ENCODE assay signal across 1 cellular context in genomic region chr6:3871511-3871910, GRCh38.
A peak's percentile ranks its signal among the peaks of the same experiment; 100 is the strongest.
TF ChIP-seq lines count a peak whose summit lies in the region.

No MANE protein-coding gene starts in this region.

TF ChIP-seq in HepG2, 621 proteins besides CTCF, POLR2A, EP300 and RAD21 (continued from another document and continues in another):
- TF ChIP-seq GMEB1 (CRISPR knock-in tag; IDR thresholded peaks at IDR 0.05; ENCODE audit: borderline replicate concordance): no peak
- 0 out of 2 replicates have a peak, but pooled peaks have one; percentile 24 for TF ChIP-seq ZSCAN20 (CRISPR knock-in tag; IDR thresholded peaks at IDR 0.05; ENCODE audit: borderline replicate concordance)
- TF ChIP-seq PRMT3 (CRISPR knock-in tag; IDR thresholded peaks at IDR 0.05; ENCODE audit: borderline replicate concordance, low read depth): no peak
- no peak for TF ChIP-seq PLRG1 (conservative IDR thresholded peaks at IDR 0.05)
- TF ChIP-seq PAXIP1 (CRISPR knock-in tag; conservative IDR thresholded peaks at IDR 0.05): peak; percentile 54
- TF ChIP-seq ZC3H13 (CRISPR knock-in tag; IDR thresholded peaks at IDR 0.05): no peak
- peak; percentile 44; the same call in 1 of the 2 replicates for TF ChIP-seq HOXA3 (CRISPR knock-in tag; IDR thresholded peaks at IDR 0.05)
- no peak for TF ChIP-seq NFIC (IDR thresholded peaks at IDR 0.05; ENCODE audit: low read length)
- peak; percentile 83 for TF ChIP-seq CEBPG (CRISPR knock-in tag; IDR thresholded peaks at IDR 0.05)
- TF ChIP-seq ZNF644 (CRISPR knock-in tag; IDR thresholded peaks at IDR 0.05; ENCODE audit: low read depth): peak; percentile 70; the same call in 1 of the 2 replicates
- no peak; the same call in 1 of the 2 replicates for TF ChIP-seq CREM (IDR thresholded peaks at IDR 0.05)
- no peak for TF ChIP-seq CREM (CRISPR knock-in tag; IDR thresholded peaks at IDR 0.05)
- no peak for TF ChIP-seq ZFP91 (CRISPR knock-in tag; IDR thresholded peaks at IDR 0.05; ENCODE audit: borderline replicate concordance)
- TF ChIP-seq SALL2 (CRISPR knock-in tag; IDR thresholded peaks at IDR 0.05): no peak
- peak; percentile 65; the same call in 1 of the 2 replicates for TF ChIP-seq HDAC2 (CRISPR knock-in tag; IDR thresholded peaks at IDR 0.05)
- no peak for TF ChIP-seq FOXP1 (IDR thresholded peaks at IDR 0.05)
- TF ChIP-seq FOXP1 (CRISPR knock-in tag; IDR thresholded peaks at IDR 0.05): peak; percentile 54; the same call in 1 of the 2 replicates
- no peak for TF ChIP-seq ZNF3 (CRISPR knock-in tag; IDR thresholded peaks at IDR 0.05)
- TF ChIP-seq YY1 (IDR thresholded peaks at IDR 0.05; ENCODE audit: insufficient read depth, insufficient replicate concordance, low read depth, low read length): no peak
- peak; percentile 64 for TF ChIP-seq ELF3 (CRISPR knock-in tag; IDR thresholded peaks at IDR 0.05)
- no peak for TF ChIP-seq ZNF772 (CRISPR knock-in tag; IDR thresholded peaks at IDR 0.05)
- no peak for TF ChIP-seq PRDM15 (CRISPR knock-in tag; IDR thresholded peaks at IDR 0.05)
- no peak for TF ChIP-seq TMF1 (CRISPR knock-in tag; IDR thresholded peaks at IDR 0.05; ENCODE audit: low read depth)
- TF ChIP-seq FOXP4 (CRISPR knock-in tag; IDR thresholded peaks at IDR 0.05): 0 out of 2 replicates have a peak, but pooled peaks have one; percentile 17
- TF ChIP-seq PHF21A (CRISPR knock-in tag; IDR thresholded peaks at IDR 0.05): 0 out of 2 replicates have a peak, but pooled peaks have one; percentile 23
- TF ChIP-seq NCOR1 (IDR thresholded peaks at IDR 0.05; ENCODE audit: borderline replicate concordance, low read length): no peak; the same call in 1 of the 2 replicates
- no peak for TF ChIP-seq CHD4 (IDR thresholded peaks at IDR 0.05; ENCODE audit: borderline replicate concordance, low read length)
- TF ChIP-seq ZNF703 (CRISPR knock-in tag; IDR thresholded peaks at IDR 0.05; ENCODE audit: borderline replicate concordance): no peak
- TF ChIP-seq ZNF296 (CRISPR knock-in tag; conservative IDR thresholded peaks at IDR 0.05): no peak
- no peak for TF ChIP-seq ZNF839 (CRISPR knock-in tag; IDR thresholded peaks at IDR 0.05; ENCODE audit: borderline replicate concordance)
- TF ChIP-seq ATF2 (CRISPR knock-in tag; IDR thresholded peaks at IDR 0.05): peak; percentile 42; the same call in 1 of the 2 replicates
- no peak for TF ChIP-seq ERF (CRISPR knock-in tag; IDR thresholded peaks at IDR 0.05)
- no peak for TF ChIP-seq FOXA1 (IDR thresholded peaks at IDR 0.05)
- 0 out of 2 replicates have a peak, but pooled peaks have one; percentile 28 for TF ChIP-seq FOXA1 (CRISPR knock-in tag; IDR thresholded peaks at IDR 0.05)
- TF ChIP-seq ZNF282 (IDR thresholded peaks at IDR 0.05; ENCODE audit: partially characterized antibody): no peak
- no peak; the same call in 1 of the 2 replicates for TF ChIP-seq THAP11 (CRISPR knock-in tag; IDR thresholded peaks at IDR 0.05)
- no peak; the same call in 1 of the 2 replicates for TF ChIP-seq ZBTB43 (CRISPR knock-in tag; conservative IDR thresholded peaks at IDR 0.05)
- TF ChIP-seq TARDBP (CRISPR knock-in tag; IDR thresholded peaks at IDR 0.05): no peak
- TF ChIP-seq PHF8 (CRISPR knock-in tag; IDR thresholded peaks at IDR 0.05): no peak; the same call in 1 of the 2 replicates
- peak; percentile 69 for TF ChIP-seq FOSL2 (CRISPR knock-in tag; IDR thresholded peaks at IDR 0.05)
- TF ChIP-seq TSC22D2 (CRISPR knock-in tag; IDR thresholded peaks at IDR 0.05; ENCODE audit: borderline replicate concordance): no peak
- peak; percentile 83 for TF ChIP-seq HNF4A (CRISPR knock-in tag; IDR thresholded peaks at IDR 0.05)
- 0 out of 2 replicates have a peak, but pooled peaks have one; percentile 38 for TF ChIP-seq ZBTB7B (CRISPR knock-in tag; IDR thresholded peaks at IDR 0.05)
- TF ChIP-seq HOXA7 (CRISPR knock-in tag; IDR thresholded peaks at IDR 0.05): no peak
- TF ChIP-seq SAFB2 (CRISPR knock-in tag; IDR thresholded peaks at IDR 0.05; ENCODE audit: borderline replicate concordance, low read depth): no peak
- peak; percentile 46; the same call in 1 of the 2 replicates for TF ChIP-seq FOXO1 (CRISPR knock-in tag; IDR thresholded peaks at IDR 0.05)
- no peak for TF ChIP-seq ZNF570 (CRISPR knock-in tag; IDR thresholded peaks at IDR 0.05; ENCODE audit: borderline replicate concordance)
- TF ChIP-seq ZNF251 (CRISPR knock-in tag; IDR thresholded peaks at IDR 0.05): no peak
- TF ChIP-seq ZFX (CRISPR knock-in tag; IDR thresholded peaks at IDR 0.05; ENCODE audit: low read depth): no peak
- TF ChIP-seq SOX5 (CRISPR knock-in tag; IDR thresholded peaks at IDR 0.05; ENCODE audit: borderline replicate concordance): peak; percentile 56; the same call in 1 of the 2 replicates
- no peak for TF ChIP-seq FOXO4 (CRISPR knock-in tag; conservative IDR thresholded peaks at IDR 0.05)
